In the genomic region with DNA sequence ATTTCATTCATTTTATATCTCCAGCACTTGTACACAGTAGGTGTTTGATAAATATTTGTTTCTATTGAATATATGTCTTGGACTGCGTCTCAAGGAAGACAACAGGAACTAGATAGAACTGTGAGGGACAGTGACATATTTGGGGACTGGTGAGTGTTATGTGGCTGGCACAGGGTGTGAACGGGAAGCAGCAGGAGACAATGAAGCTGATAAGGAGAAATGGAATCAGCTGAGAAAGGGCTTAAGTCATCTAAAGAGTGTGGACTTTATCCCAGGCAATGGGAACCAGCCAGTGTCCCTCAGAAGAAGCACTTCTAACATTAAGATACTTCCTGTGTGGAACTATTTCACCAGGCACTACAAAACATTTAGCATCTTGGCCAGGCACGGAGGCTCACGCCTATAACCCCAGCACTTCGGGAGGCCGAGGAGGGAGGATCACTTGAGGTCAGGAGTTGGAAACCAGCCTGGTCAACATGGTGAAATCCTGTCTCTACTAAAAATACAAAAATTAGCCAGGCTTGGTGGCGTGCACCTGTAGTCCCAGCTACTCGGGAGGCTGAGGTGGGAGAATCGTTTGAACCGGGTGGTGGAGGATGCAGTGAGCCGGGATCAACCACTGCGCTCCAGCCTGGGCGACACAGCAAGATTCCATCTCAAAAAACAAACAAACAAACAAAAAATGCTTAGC, we compare ENCODE assay signal across 1 cellular context.
TF ChIP-seq lines count a peak whose summit lies in the region.

No MANE protein-coding gene starts in this region.

TF ChIP-seq in WTC11, 78 proteins besides CTCF, POLR2A, EP300 and RAD21 (continued from another document):
- TF ChIP-seq ZNF263 (CRISPR knock-in tag; IDR thresholded peaks at IDR 0.05; ENCODE audit: low read depth) (no peak), FOXJ3 (CRISPR knock-in tag; IDR thresholded peaks at IDR 0.05; ENCODE audit: borderline replicate concordance) (no peak), NR1H2 (CRISPR knock-in tag; IDR thresholded peaks at IDR 0.05) (no peak), FOXP1 (CRISPR knock-in tag; IDR thresholded peaks at IDR 0.05; ENCODE audit: borderline replicate concordance) (no peak)
- TF ChIP-seq, protein P1, sequence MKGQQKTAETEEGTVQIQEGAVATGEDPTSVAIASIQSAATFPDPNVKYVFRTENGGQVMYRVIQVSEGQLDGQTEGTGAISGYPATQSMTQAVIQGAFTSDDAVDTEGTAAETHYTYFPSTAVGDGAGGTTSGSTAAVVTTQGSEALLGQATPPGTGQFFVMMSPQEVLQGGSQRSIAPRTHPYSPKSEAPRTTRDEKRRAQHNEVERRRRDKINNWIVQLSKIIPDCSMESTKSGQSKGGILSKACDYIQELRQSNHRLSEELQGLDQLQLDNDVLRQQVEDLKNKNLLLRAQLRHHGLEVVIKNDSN (CRISPR knock-in tag; IDR thresholded peaks at IDR 0.05): no peak
